ENCODE assay signal across 11 cellular contexts in genomic region chr9:96858018-96858573, GRCh38. TPM values are rescaled to one million over a fixed set of nuclear protein-coding genes. Genes with fewer than 3 reads are reported as not detected.
DNase-seq lines count a peak whose midpoint lies in the region; ATAC-seq, FAIRE-seq and TF ChIP-seq lines count a peak whose summit lies in the region.
"Had no signal": no experiment of that assay in that cellular context is flagged by ENCODE, and none has a peak within 500 bp of the region (broad histone marks: within the 10 kb centered on the region; RNA-seq: fewer than 3 reads in every experiment).

No MANE protein-coding gene starts in this region.

- CTCF ChIA-PET in PC-9 (lab: Charles Lee) (interaction anchor here (0.8 to 2.7 kb wide), 5 partner anchors 11 to 363 kb away, joined by 3 to 25 read pairs (median 6); no protein-coding TSS in a partner anchor), Calu3 (lab: Charles Lee) (interaction anchor here (0.9 kb wide), 1 partner anchor 14 kb away, joined by 3 read pairs; no protein-coding TSS in a partner anchor)

- no peak overlapping the region for H3K4me3 ChIP-seq in PC-9
- no peak overlapping the region for H3K4me3 ChIP-seq in choroid plexus epithelial cell (ENCODE audit: low read depth, low read length)
- H3K4me3 ChIP-seq in retinal pigment epithelial cell (ENCODE audit: low read length) = no peak overlapping the region
- H3K4me3 ChIP-seq: adrenal gland had no signal

- H3K9me3 ChIP-seq in PC-9 (ENCODE audit: insufficient read depth, low read depth) = no peaks in the 10 kb centered on the region
- H3K9me3 ChIP-seq: adrenal gland had no signal

- POLR2A ChIA-PET in PC-9 (lab: Charles Lee; ENCODE audit: unreplicated experiment) = interaction anchor here (0.5 to 1.5 kb wide), 6 partner anchors 17 to 1348 kb away, joined by 3 to 6 read pairs (median 4); no protein-coding TSS in a partner anchor

- H3K4me1 ChIP-seq in PC-9 (replicated peaks; ENCODE audit: insufficient read depth) = peaks cover 45% of the 10 kb centered on the region

- H3K36me3 ChIP-seq in PC-9 (ENCODE audit: low read depth) = no peaks in the 10 kb centered on the region
- H3K36me3 ChIP-seq: adrenal gland had no signal

- TF ChIP-seq CTCF in PC-9 (conservative IDR thresholded peaks at IDR 0.05) = no peak
- no peak for TF ChIP-seq CTCF in choroid plexus epithelial cell (conservative IDR thresholded peaks at IDR 0.05; ENCODE audit: low read depth, low read length)
- TF ChIP-seq CTCF in retinal pigment epithelial cell (conservative IDR thresholded peaks at IDR 0.05; ENCODE audit: low read depth, low read length) = no peak
- TF ChIP-seq CTCF in Calu3 (IDR thresholded peaks at IDR 0.05; ENCODE audit: unreplicated experiment) = no peak

- intact Hi-C loops in PC-9 (cut with micrococcal nuclease; ENCODE audit: unreplicated experiment) (loop anchor here (1.0 to 10.0 kb wide), 8 partner anchors 17 to 759 kb away; partner anchors contain the start of gene TDRD7), Calu3 (cut with micrococcal nuclease; ENCODE audit: unreplicated experiment) (loop anchor here (10.0 kb wide), 1 partner anchor 377 kb away; no protein-coding TSS in a partner anchor), left ventricle myocardium superior (cut with micrococcal nuclease) (loop anchor here (5.0 kb wide), 2 partner anchors 249 to 539 kb away; no protein-coding TSS in a partner anchor)

- peaks cover 10% of the 10 kb centered on the region for H3K36me3 Mint-ChIP-seq in Calu3 (ENCODE audit: insufficient read depth, unreplicated experiment)

- H3K9me2 ChIP-seq in PC-9 (ENCODE audit: insufficient read depth) = no peaks in the 10 kb centered on the region

- peak overlapping the region; percentile 67 for H3K4me2 ChIP-seq in PC-9

- H3F3A ChIP-seq in PC-9 (ENCODE audit: insufficient read depth, low read depth) = peaks cover 20% of the 10 kb centered on the region; the same call in 1 of the 2 replicates

- FAIRE-seq in H54 (lab: Jason Lieb, UNC) = peak; percentile 97

- TF ChIP-seq POLR2A in H54 (IDR thresholded peaks at IDR 0.05; ENCODE audit: low read depth, low read length) = no peak

- DNase-seq in H54 (ENCODE audit: insufficient read length, low spot score) (peak; percentile 80), PC-9 (peak; percentile 83 to 96), choroid plexus epithelial cell (ENCODE audit: low read depth) (peak; percentile 78), retinal pigment epithelial cell (ENCODE audit: low read depth) (peak; percentile 84), Calu3 (no peak), left ventricle myocardium superior (no peak), occipital lobe (lab: John Stamatoyannopoulos, UW) (no peak)
- DNase-seq: naive thymus-derived CD4-positive, alpha-beta T cell; NCI-H1092; stimulated activated CD4-positive, alpha-beta T cell treated with anti-CD3 and anti-CD28 coated beads, Interleukin-15, amount 100 ng/mL, for 24 hours had no signal

- H3K4me3 Mint-ChIP-seq in Calu3 (ENCODE audit: low read depth, unreplicated experiment) = no peak overlapping the region
- H3K4me3 Mint-ChIP-seq: naive thymus-derived CD4-positive, alpha-beta T cell had no signal

- BruUV-seq in PC-9 (replicated peaks; lab: Mats Ljungman, UMichigan) (no TSS peak), Calu3 (replicated peaks; lab: Mats Ljungman, UMichigan) (no TSS peak)

- H3K27me3 Mint-ChIP-seq in Calu3 (ENCODE audit: unreplicated experiment) = no peaks in the 10 kb centered on the region

- no peak overlapping the region for H2AFZ ChIP-seq in PC-9

- no peaks in the 10 kb centered on the region for H3K27me3 ChIP-seq in PC-9 (ENCODE audit: insufficient read depth, low read depth)
- H3K27me3 ChIP-seq: adrenal gland had no signal

- H3K4me1 Mint-ChIP-seq in Calu3 (ENCODE audit: low read depth, unreplicated experiment) = no peaks in the 10 kb centered on the region

- H4K20me1 ChIP-seq in PC-9 (ENCODE audit: insufficient read depth) = no peaks in the 10 kb centered on the region

- no peak for ATAC-seq in left ventricle myocardium superior
- ATAC-seq: naive thymus-derived CD4-positive, alpha-beta T cell had no signal

- no peak overlapping the region for H3K27ac Mint-ChIP-seq in Calu3 (ENCODE audit: unreplicated experiment)
- H3K27ac Mint-ChIP-seq: naive thymus-derived CD4-positive, alpha-beta T cell had no signal

- H3K9me3 Mint-ChIP-seq in Calu3 (ENCODE audit: low read depth, unreplicated experiment) = no peaks in the 10 kb centered on the region

- peaks cover 7% of the 10 kb centered on the region; the same call in 1 of the 2 replicates for H3K79me2 ChIP-seq in PC-9 (ENCODE audit: low read depth)

- peak overlapping the region; percentile 76 for H3K27ac ChIP-seq in PC-9

RNA-seq across cellular contexts. Expression of gene ZNF782, which starts 3.8 kb away (rescaled TPM):
- total RNA-seq in PC-9 (2021) (7.2 and 11.5 TPM in 2 replicates), Calu3 (2022) (4.7 and 4.8 TPM in 2 replicates), left ventricle myocardium superior (4.4 TPM), occipital lobe (41.2 TPM)

Comparison
In these comparisons a context has a peak if more than half of its experiments do, and no peak if none do; other contexts are left out.
1. DNase-seq: peak in H54 (single experiment), PC-9 (2 of 2), choroid plexus epithelial cell (single experiment) and retinal pigment epithelial cell (single experiment); none in Calu3 (single experiment), left ventricle myocardium superior (single experiment) and occipital lobe (single experiment).